Comparison of ENCODE assay signal across 16 cellular contexts in the genomic region with DNA sequence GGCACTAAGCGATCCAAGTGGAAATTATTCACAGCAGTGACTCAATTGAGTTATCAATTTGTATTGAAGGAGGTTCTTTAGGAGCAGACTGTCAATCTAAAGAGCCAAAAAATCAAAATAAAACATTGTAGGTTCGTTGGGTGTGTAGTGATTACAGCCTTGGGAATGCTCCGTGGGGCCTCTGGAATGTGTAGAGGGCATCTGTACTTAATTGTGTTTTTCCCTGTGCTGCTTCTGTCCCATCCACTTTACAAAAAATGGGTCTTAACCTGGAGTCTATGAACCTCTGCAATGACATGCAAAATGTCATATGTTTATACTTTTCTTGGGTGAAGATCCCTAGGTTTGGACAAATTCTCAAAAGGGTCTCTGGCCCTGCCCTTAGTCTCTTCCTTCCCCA.
DNase-seq lines count a peak whose midpoint lies in the region; ATAC-seq and TF ChIP-seq lines count a peak whose summit lies in the region.
"Had no signal": no experiment of that assay in that cellular context is flagged by ENCODE, and none has a peak within 500 bp of the region (broad histone marks: within the 10 kb centered on the region; RNA-seq: fewer than 3 reads in every experiment).

No MANE protein-coding gene starts in this region.

- no peaks in the 10 kb centered on the region for H3K27me3 Mint-ChIP-seq in activated naive CD8-positive, alpha-beta T cell
- no peaks in the 10 kb centered on the region for H3K27me3 Mint-ChIP-seq in activated naive CD8-positive, alpha-beta T cell treated with anti-CD3 and anti-CD28 coated beads for 36 hours
- H3K27me3 Mint-ChIP-seq in glutamatergic neuron (ENCODE audit: unreplicated experiment), result peaks cover 3% of the 10 kb centered on the region
- no peaks in the 10 kb centered on the region for H3K27me3 Mint-ChIP-seq in activated T-helper 1 cell treated with anti-CD3 and anti-CD28 coated beads, Interleukin-12 subunit alpha, Interleukin-12 subunit beta, Interleukin-2, Interleukin-4 antibody, amounts not matched to agents 30 ng/mL and 10 ng/mL and 1 ng/mL, durations not matched to agents 14 hours and 24 hours and 36 hours (ENCODE audit: insufficient read depth)

- H3K4me3 Mint-ChIP-seq in activated naive CD8-positive, alpha-beta T cell, result no peak overlapping the region
- H3K4me3 Mint-ChIP-seq in activated naive CD8-positive, alpha-beta T cell treated with anti-CD3 and anti-CD28 coated beads for 36 hours, result no peak overlapping the region
- H3K4me3 Mint-ChIP-seq in glutamatergic neuron (ENCODE audit: unreplicated experiment), result no peak overlapping the region
- H3K4me3 Mint-ChIP-seq in stimulated activated effector memory CD8-positive, alpha-beta T cell treated with anti-CD3 and anti-CD28 coated beads, Interleukin-12 subunit alpha, Interleukin-12 subunit beta, amount 100 ng/mL, for 72 hours, result no peak overlapping the region
- H3K4me3 Mint-ChIP-seq in activated T-helper 1 cell treated with anti-CD3 and anti-CD28 coated beads, Interleukin-12 subunit alpha, Interleukin-12 subunit beta, Interleukin-2, Interleukin-4 antibody, amounts not matched to agents 30 ng/mL and 10 ng/mL and 1 ng/mL, durations not matched to agents 14 hours and 24 hours and 36 hours, result no peak overlapping the region
- H3K4me3 Mint-ChIP-seq: immature natural killer cell had no signal

- peak; percentile 85 for ATAC-seq in SK-N-SH treated with all-trans-retinoic acid at 6 μM for 48 hours
- ATAC-seq in stimulated activated effector memory CD8-positive, alpha-beta T cell treated with anti-CD3 and anti-CD28 coated beads, Interleukin-12 subunit alpha, Interleukin-12 subunit beta, amount 100 ng/mL, for 72 hours, result no peak
- ATAC-seq: foreskin keratinocyte had no signal

- no peaks in the 10 kb centered on the region for H3K9me3 Mint-ChIP-seq in activated naive CD8-positive, alpha-beta T cell (ENCODE audit: low read depth)
- no peaks in the 10 kb centered on the region for H3K9me3 Mint-ChIP-seq in activated naive CD8-positive, alpha-beta T cell treated with anti-CD3 and anti-CD28 coated beads for 36 hours
- peaks cover 2% of the 10 kb centered on the region for H3K9me3 Mint-ChIP-seq in glutamatergic neuron (ENCODE audit: unreplicated experiment)
- H3K9me3 Mint-ChIP-seq in stimulated activated effector memory CD8-positive, alpha-beta T cell treated with anti-CD3 and anti-CD28 coated beads, Interleukin-12 subunit alpha, Interleukin-12 subunit beta, amount 100 ng/mL, for 72 hours, result no peaks in the 10 kb centered on the region
- H3K9me3 Mint-ChIP-seq in activated T-helper 1 cell treated with anti-CD3 and anti-CD28 coated beads, Interleukin-12 subunit alpha, Interleukin-12 subunit beta, Interleukin-2, Interleukin-4 antibody, amounts not matched to agents 30 ng/mL and 10 ng/mL and 1 ng/mL, durations not matched to agents 14 hours and 24 hours and 36 hours, result no peaks in the 10 kb centered on the region
- H3K9me3 Mint-ChIP-seq: immature natural killer cell had no signal

- H3K36me3 ChIP-seq in ascending aorta, result no peaks in the 10 kb centered on the region
- H3K36me3 ChIP-seq: brain microvascular endothelial cell had no signal

- peaks cover 0 to 5% of the 10 kb centered on the region in 2 donors for H3K4me1 ChIP-seq in ascending aorta

- H3K27ac Mint-ChIP-seq in activated naive CD8-positive, alpha-beta T cell, result peak overlapping the region; percentile 61
- H3K27ac Mint-ChIP-seq in activated naive CD8-positive, alpha-beta T cell treated with anti-CD3 and anti-CD28 coated beads for 36 hours, result no peak overlapping the region
- peak overlapping the region; percentile 15 for H3K27ac Mint-ChIP-seq in glutamatergic neuron (ENCODE audit: unreplicated experiment)
- H3K27ac Mint-ChIP-seq in stimulated activated effector memory CD8-positive, alpha-beta T cell treated with anti-CD3 and anti-CD28 coated beads, Interleukin-12 subunit alpha, Interleukin-12 subunit beta, amount 100 ng/mL, for 72 hours, result peak overlapping the region; percentile 32
- H3K27ac Mint-ChIP-seq in activated T-helper 1 cell treated with anti-CD3 and anti-CD28 coated beads, Interleukin-12 subunit alpha, Interleukin-12 subunit beta, Interleukin-2, Interleukin-4 antibody, amounts not matched to agents 30 ng/mL and 10 ng/mL and 1 ng/mL, durations not matched to agents 14 hours and 24 hours and 36 hours, result no peak overlapping the region
- H3K27ac Mint-ChIP-seq: immature natural killer cell had no signal

- CTCF ChIA-PET in GM10248 (lab: Yijun Ruan, JAX), result interaction anchor here (1.6 kb wide), 1 partner anchor 23 kb away, joined by 4 read pairs; no protein-coding TSS in a partner anchor

- H3K9me3 ChIP-seq in ascending aorta, result no peaks in the 10 kb centered on the region

- H3K27ac ChIP-seq in ascending aorta, result no peak overlapping the region
- H3K27ac ChIP-seq: brain microvascular endothelial cell, foreskin keratinocyte had no signal

- intact Hi-C loops in activated T-helper 1 cell treated with anti-CD3 and anti-CD28 coated beads, Interleukin-12 subunit alpha, Interleukin-12 subunit beta, Interleukin-2, Interleukin-4 antibody, amounts not matched to agents 30 ng/mL and 10 ng/mL and 1 ng/mL, durations not matched to agents 14 hours and 24 hours and 36 hours (cut with micrococcal nuclease), result no loop called here
- intact Hi-C loops in ascending aorta (cut with DNase I), result no loop called here

- no peaks in the 10 kb centered on the region for H3K27me3 ChIP-seq in ascending aorta
- H3K27me3 ChIP-seq: brain microvascular endothelial cell, foreskin keratinocyte had no signal

- H3K4me3 ChIP-seq in ascending aorta, result no peak overlapping the region

- POLR2A ChIA-PET in GM10248 (lab: Yijun Ruan, JAX), result no interaction called here

- peaks cover 40% of the 10 kb centered on the region for H3K4me1 Mint-ChIP-seq in activated naive CD8-positive, alpha-beta T cell (ENCODE audit: low read depth)
- peaks cover 42% of the 10 kb centered on the region for H3K4me1 Mint-ChIP-seq in activated naive CD8-positive, alpha-beta T cell treated with anti-CD3 and anti-CD28 coated beads for 36 hours
- H3K4me1 Mint-ChIP-seq in glutamatergic neuron (ENCODE audit: low read depth, unreplicated experiment), result peaks cover 21% of the 10 kb centered on the region
- peaks cover 22% of the 10 kb centered on the region for H3K4me1 Mint-ChIP-seq in stimulated activated effector memory CD8-positive, alpha-beta T cell treated with anti-CD3 and anti-CD28 coated beads, Interleukin-12 subunit alpha, Interleukin-12 subunit beta, amount 100 ng/mL, for 72 hours
- H3K4me1 Mint-ChIP-seq in activated T-helper 1 cell treated with anti-CD3 and anti-CD28 coated beads, Interleukin-12 subunit alpha, Interleukin-12 subunit beta, Interleukin-2, Interleukin-4 antibody, amounts not matched to agents 30 ng/mL and 10 ng/mL and 1 ng/mL, durations not matched to agents 14 hours and 24 hours and 36 hours (ENCODE audit: low read depth), result peaks cover 36% of the 10 kb centered on the region

- H3K36me3 Mint-ChIP-seq in activated naive CD8-positive, alpha-beta T cell, result peaks cover 2% of the 10 kb centered on the region
- peaks cover 2% of the 10 kb centered on the region for H3K36me3 Mint-ChIP-seq in activated naive CD8-positive, alpha-beta T cell treated with anti-CD3 and anti-CD28 coated beads for 36 hours
- H3K36me3 Mint-ChIP-seq in glutamatergic neuron (ENCODE audit: unreplicated experiment), result no peaks in the 10 kb centered on the region
- peaks cover 6% of the 10 kb centered on the region for H3K36me3 Mint-ChIP-seq in stimulated activated effector memory CD8-positive, alpha-beta T cell treated with anti-CD3 and anti-CD28 coated beads, Interleukin-12 subunit alpha, Interleukin-12 subunit beta, amount 100 ng/mL, for 72 hours
- peaks cover 14% of the 10 kb centered on the region for H3K36me3 Mint-ChIP-seq in activated T-helper 1 cell treated with anti-CD3 and anti-CD28 coated beads, Interleukin-12 subunit alpha, Interleukin-12 subunit beta, Interleukin-2, Interleukin-4 antibody, amounts not matched to agents 30 ng/mL and 10 ng/mL and 1 ng/mL, durations not matched to agents 14 hours and 24 hours and 36 hours (ENCODE audit: low read depth)

- no peak for DNase-seq in activated naive CD8-positive, alpha-beta T cell treated with anti-CD3 and anti-CD28 coated beads for 36 hours
- DNase-seq in glutamatergic neuron (no peak), ascending aorta (ENCODE audit: low spot score in 2 of 2) (no peak), GM10248 (ENCODE audit: extremely low spot score) (no peak)
- no peak for DNase-seq in stimulated activated effector memory CD8-positive, alpha-beta T cell treated with anti-CD3 and anti-CD28 coated beads, Interleukin-12 subunit alpha, Interleukin-12 subunit beta, amount 100 ng/mL, for 72 hours (ENCODE audit: low spot score in 2 of 2)
- no peak for DNase-seq in activated T-helper 1 cell treated with anti-CD3 and anti-CD28 coated beads, Interleukin-12 subunit alpha, Interleukin-12 subunit beta, Interleukin-2, Interleukin-4 antibody, amounts not matched to agents 30 ng/mL and 10 ng/mL and 1 ng/mL, durations not matched to agents 14 hours and 24 hours and 36 hours (ENCODE audit: low spot score)
- DNase-seq: 8988T; activated gamma-delta T cell treated with Interleukin-2 at 50 U/mL for 16 hours; brain microvascular endothelial cell; foreskin keratinocyte; immature natural killer cell; NCI-H2029; NCI-H526; stimulated activated CD4-positive, alpha-beta T cell treated with anti-CD3 and anti-CD28 coated beads, Interleukin-15, amount 100 ng/mL, for 24 hours had no signal

- TF ChIP-seq CTCF in glutamatergic neuron (IDR thresholded peaks at IDR 0.05; ENCODE audit: partially characterized antibody, unreplicated experiment) (no peak), ascending aorta (IDR thresholded peaks at IDR 0.05) (no peak), GM10248 (IDR thresholded peaks at IDR 0.05; ENCODE audit: control extremely low read depth, extremely low read depth, low read depth, missing control alignments) (no peak)

TF ChIP-seq in SK-N-SH treated with all-trans-retinoic acid at 6 μM for 48 hours, 23 proteins besides CTCF, POLR2A, EP300 and RAD21:
- TF ChIP-seq ZFP30 (CRISPR knock-in tag; IDR thresholded peaks at IDR 0.05) (no peak), ARNTL (CRISPR knock-in tag; IDR thresholded peaks at IDR 0.05; ENCODE audit: borderline replicate concordance, low read depth) (no peak), ISL1 (CRISPR knock-in tag; IDR thresholded peaks at IDR 0.05) (peak; percentile 55), ZNF70 (CRISPR knock-in tag; IDR thresholded peaks at IDR 0.05) (no peak)

Comparison
In these comparisons a context has a peak if more than half of its experiments do, and no peak if none do; other contexts are left out.
1. H3K27ac Mint-ChIP-seq: peak in activated naive CD8-positive, alpha-beta T cell (single experiment), glutamatergic neuron (single experiment) and stimulated activated effector memory CD8-positive, alpha-beta T cell treated with anti-CD3 and anti-CD28 coated beads, Interleukin-12 subunit alpha, Interleukin-12 subunit beta, amount 100 ng/mL, for 72 hours (single experiment); none in activated naive CD8-positive, alpha-beta T cell treated with anti-CD3 and anti-CD28 coated beads for 36 hours (single experiment) and activated T-helper 1 cell treated with anti-CD3 and anti-CD28 coated beads, Interleukin-12 subunit alpha, Interleukin-12 subunit beta, Interleukin-2, Interleukin-4 antibody, amounts not matched to agents 30 ng/mL and 10 ng/mL and 1 ng/mL, durations not matched to agents 14 hours and 24 hours and 36 hours (single experiment).